Comparison of ENCODE assay signal across 17 cellular contexts in genomic region chr3:151578495-151578894, GRCh38.
A peak's percentile ranks its signal among the peaks of the same experiment; 100 is the strongest.
DNase-seq lines count a peak whose midpoint lies in the region; ATAC-seq and TF ChIP-seq lines count a peak whose summit lies in the region.
"Had no signal": no experiment of that assay in that cellular context is flagged by ENCODE, and none has a peak within 500 bp of the region (broad histone marks: within the 10 kb centered on the region; RNA-seq: fewer than 3 reads in every experiment).

No MANE protein-coding gene starts in this region.

- no peak overlapping the region for H3K4me3 ChIP-seq in lower lobe of right lung
- H3K4me3 ChIP-seq: MG63 had no signal

- H3K27ac Mint-ChIP-seq in H9: no peak overlapping the region
- H3K27ac Mint-ChIP-seq: CD4-positive, alpha-beta memory T cell had no signal

- H2BK15ac ChIP-seq in H9 (ENCODE audit: low read depth, low read length): no peak overlapping the region

- H3K14ac ChIP-seq in H9 (ENCODE audit: insufficient read depth, low read length): no peak overlapping the region

- H3K27ac ChIP-seq in C4-2B (no peak overlapping the region), H9 (ENCODE audit: insufficient read length, low read depth, low read length) (no peak overlapping the region), foreskin keratinocyte (no peak overlapping the region), lower lobe of right lung (no peak overlapping the region)

- no peak overlapping the region for H3K4me2 ChIP-seq in H9 (ENCODE audit: insufficient read depth, insufficient read length, low read length)
- H3K4me2 ChIP-seq: SK-N-SH had no signal

- H3K9me3 ChIP-seq in H9 (ENCODE audit: control insufficient read depth, low read depth, low read length) (no peaks in the 10 kb centered on the region), lower lobe of right lung (no peaks in the 10 kb centered on the region)
- H3K9me3 ChIP-seq: SK-N-SH had no signal

- peaks cover 0 to 13% (median 4%) of the 10 kb centered on the region in 3 experiments; a peak in 4 of 7 replicates for H3K36me3 Mint-ChIP-seq in H9 (ENCODE audit: insufficient read depth in 1 of 3, low read depth in 3 of 3)
- H3K36me3 Mint-ChIP-seq: CD4-positive, alpha-beta memory T cell had no signal

- H2AK5ac ChIP-seq in H9 (ENCODE audit: insufficient read length, low read length): no peak overlapping the region

- H3K4me1 Mint-ChIP-seq in H9: peaks cover 7% of the 10 kb centered on the region in 2 experiments; a peak in 3 of 4 replicates
- H3K4me1 Mint-ChIP-seq: CD4-positive, alpha-beta memory T cell had no signal

- no peak for DNase-seq in H9
- DNase-seq in OCI-M1 (lab: John Stamatoyannopoulos, UW): peak; percentile 4
- DNase-seq in foreskin keratinocyte: no peak
- no peak for DNase-seq in lower lobe of right lung
- DNase-seq in Ammon's horn (ENCODE audit: low spot score): no peak
- no peak for DNase-seq in NCI-H1930 (lab: John Stamatoyannopoulos, UW)
- no peak for DNase-seq in NOMO-1 (lab: John Stamatoyannopoulos, UW; ENCODE audit: unreplicated experiment in 2 of 2)
- DNase-seq: AML-193; CD4-positive, alpha-beta memory T cell; KBM-7; MG63; NCI-H1105; NCI-H2029; NCI-H524; SK-N-SH; T-helper 1 cell had no signal

- no peak for ATAC-seq in foreskin keratinocyte
- ATAC-seq in lower lobe of right lung: no peak

- H3K23me2 ChIP-seq in H9 (ENCODE audit: insufficient read length, low read depth, low read length, poor library complexity, severe bottlenecking): no peaks in the 10 kb centered on the region

- no peaks in the 10 kb centered on the region for H3K79me1 ChIP-seq in H9 (ENCODE audit: insufficient read depth, low read depth, low read length, poor library complexity, severe bottlenecking)

- H2BK20ac ChIP-seq in H9 (ENCODE audit: low read depth, low read length, poor library complexity, severe bottlenecking): no peak overlapping the region

- no peak overlapping the region for H4K8ac ChIP-seq in H9 (replicated peaks; ENCODE audit: insufficient read length, low read depth, low read length)

- H3K56ac ChIP-seq in H9 (ENCODE audit: insufficient read length, low read depth, low read length): no peak overlapping the region

- no peak overlapping the region for H3K9ac ChIP-seq in H9 (ENCODE audit: extremely low read depth, insufficient read length, low read length)
- H3K9ac ChIP-seq: SK-N-SH had no signal

- TF ChIP-seq CTCF in C4-2B (conservative IDR thresholded peaks at IDR 0.05) (peak; percentile 29), H9 (conservative IDR thresholded peaks at IDR 0.05) (peak; percentile 49; the same call in 2 of the 3 replicates), foreskin keratinocyte (conservative IDR thresholded peaks at IDR 0.05) (peak; percentile 17), lower lobe of right lung (IDR thresholded peaks at IDR 0.05) (no peak)

- H4K5ac ChIP-seq in H9 (ENCODE audit: insufficient read length, low read depth, low read length): no peak overlapping the region

- WGBS in H9 (ENCODE audit: extremely low coverage, insufficient read length, low lambda C conversion rate): no CpG with 5 or more reads among the region's 1 CpG

- no peak overlapping the region for H3K4me3 Mint-ChIP-seq in H9
- H3K4me3 Mint-ChIP-seq: CD4-positive, alpha-beta memory T cell had no signal

- H2BK5ac ChIP-seq in H9 (ENCODE audit: insufficient read length, low read length): no peak overlapping the region

- H2BK12ac ChIP-seq in H9 (ENCODE audit: insufficient read length, low read depth, low read length): no peak overlapping the region

- H3K18ac ChIP-seq in H9 (ENCODE audit: insufficient read length, low read depth, low read length): no peak overlapping the region

- H3K27me3 Mint-ChIP-seq in H9 (ENCODE audit: low read depth): no peaks in the 10 kb centered on the region

- H4K91ac ChIP-seq in H9 (ENCODE audit: insufficient read length, low read depth, low read length): no peak overlapping the region

- no peak overlapping the region for H3K4ac ChIP-seq in H9 (ENCODE audit: low read depth, low read length)

- no peaks in the 10 kb centered on the region for H3K79me2 ChIP-seq in H9 (ENCODE audit: insufficient read depth, low read length)

- H3T11ph ChIP-seq in H9 (ENCODE audit: low read length): no peak overlapping the region

- H4K20me1 ChIP-seq in H9 (ENCODE audit: control insufficient read depth, insufficient read depth, insufficient read length): no peaks in the 10 kb centered on the region

- H3K27me3 ChIP-seq in H9 (ENCODE audit: insufficient read depth, low read length) (no peaks in the 10 kb centered on the region), foreskin keratinocyte (no peaks in the 10 kb centered on the region), lower lobe of right lung (ENCODE audit: low read depth) (no peaks in the 10 kb centered on the region)
- H3K27me3 ChIP-seq: MG63 had no signal

- no peak overlapping the region for H3K23ac ChIP-seq in H9 (ENCODE audit: insufficient read length, low read depth, low read length)

- H2AFZ ChIP-seq in H9 (ENCODE audit: low read length): no peak overlapping the region

- peaks cover 7 to 11% of the 10 kb centered on the region in 2 experiments for H3K9me3 Mint-ChIP-seq in H9

- no peak overlapping the region for H2BK120ac ChIP-seq in H9 (ENCODE audit: low read depth, low read length, poor library complexity, severe bottlenecking)

- intact Hi-C loops in lower lobe of right lung (cut with DNase I): no loop called here

- H3K4me1 ChIP-seq in H9 (ENCODE audit: insufficient read depth, low read length) (no peaks in the 10 kb centered on the region), foreskin keratinocyte (peaks cover 9% of the 10 kb centered on the region), lower lobe of right lung (no peaks in the 10 kb centered on the region)

- H3K36me3 ChIP-seq in lower lobe of right lung: no peaks in the 10 kb centered on the region
- H3K36me3 ChIP-seq: MG63 had no signal
